ENCODE assay signal across 19 cellular contexts in genomic region chr10:67622506-67622905, GRCh38.
A peak's percentile ranks its signal among the peaks of the same experiment; 100 is the strongest.
DNase-seq lines count a peak whose midpoint lies in the region; ATAC-seq and TF ChIP-seq lines count a peak whose summit lies in the region.
"Had no signal": no experiment of that assay in that cellular context is flagged by ENCODE, and none has a peak within 500 bp of the region (broad histone marks: within the 10 kb centered on the region; RNA-seq: fewer than 3 reads in every experiment).

No MANE protein-coding gene starts in this region.

- POLR2A ChIA-PET in A673 (lab: Charles Lee; ENCODE audit: low non-redundant PET) = no interaction called here

- no peak overlapping the region for H3K9ac ChIP-seq in MM.1S (ENCODE audit: low read length)
- H3K9ac ChIP-seq in adipocyte (ENCODE audit: low read length) = no peak overlapping the region

- intact Hi-C loops in A673 (cut with micrococcal nuclease; ENCODE audit: unreplicated experiment) = no loop called here

- H3K9me3 ChIP-seq in A673 (ENCODE audit: low read depth, low read length, poor library complexity, severe bottlenecking) = no peaks in the 10 kb centered on the region
- no peaks in the 10 kb centered on the region for H3K9me3 ChIP-seq in MM.1S (replicated peaks; ENCODE audit: insufficient read depth, low read length)
- peaks cover 5% of the 10 kb centered on the region for H3K9me3 ChIP-seq in adipocyte (ENCODE audit: control insufficient read depth, low read length)
- H3K9me3 ChIP-seq: A549, HAP-1 had no signal

- H4K20me1 ChIP-seq in MM.1S (ENCODE audit: insufficient read depth, low read length) = no peaks in the 10 kb centered on the region

- H3K36me3 ChIP-seq in A673 (ENCODE audit: insufficient read depth, low read length, poor library complexity, severe bottlenecking) (no peaks in the 10 kb centered on the region), MM.1S (replicated peaks; ENCODE audit: insufficient read depth, low read length) (no peaks in the 10 kb centered on the region), adipocyte (ENCODE audit: control insufficient read depth, insufficient read depth, low read length, severe bottlenecking) (no peaks in the 10 kb centered on the region)
- H3K36me3 ChIP-seq: HAP-1 had no signal

- TF ChIP-seq CTCF in A673 (conservative IDR thresholded peaks at IDR 0.05; ENCODE audit: low read depth, low read length) = no peak
- TF ChIP-seq CTCF in MM.1S (IDR thresholded peaks at IDR 0.05; ENCODE audit: low read length) = no peak

- H3F3A ChIP-seq in MM.1S (ENCODE audit: insufficient read depth, low read length) = peaks cover 7% of the 10 kb centered on the region; the same call in 1 of the 2 replicates

- CTCF ChIA-PET in A673 (lab: Charles Lee) = no interaction called here

- no peaks in the 10 kb centered on the region for H3K9me2 ChIP-seq in MM.1S (replicated peaks; ENCODE audit: insufficient read depth, low read length)

- ATAC-seq in GM18909 (IDR thresholded peaks at IDR 0.05; ENCODE audit: poor library complexity, unreplicated experiment) (no peak), GM19023 (IDR thresholded peaks at IDR 0.05; ENCODE audit: unreplicated experiment) (no peak)
- ATAC-seq: A549 had no signal

- H3K79me2 ChIP-seq in MM.1S (ENCODE audit: low read length) = no peaks in the 10 kb centered on the region

- no peak overlapping the region for H3K4me3 ChIP-seq in A673 (ENCODE audit: low read depth, low read length, poor library complexity, severe bottlenecking)
- H3K4me3 ChIP-seq in MM.1S (ENCODE audit: low read length) = no peak overlapping the region
- no peak overlapping the region for H3K4me3 ChIP-seq in adipocyte (ENCODE audit: low read length)
- H3K4me3 ChIP-seq: A549, HAP-1 had no signal

- H3K4me2 ChIP-seq in MM.1S (ENCODE audit: low read depth, low read length) = peak overlapping the region; percentile 26; the same call in 1 of the 2 replicates
- H3K4me2 ChIP-seq: A549 had no signal

- H3K4me1 ChIP-seq in A673 (ENCODE audit: insufficient read depth, low read length, poor library complexity, severe bottlenecking) (peaks cover 8% of the 10 kb centered on the region), MM.1S (ENCODE audit: low read length) (peaks cover 6% of the 10 kb centered on the region; the same call in 1 of the 2 replicates), adipocyte (ENCODE audit: control insufficient read depth, insufficient read depth, low read length) (no peaks in the 10 kb centered on the region)
- H3K4me1 ChIP-seq: A549, HAP-1 had no signal

- H2AFZ ChIP-seq in MM.1S (ENCODE audit: low read length) = 0 out of 2 replicates have a peak overlapping the region, but pooled peaks have one; percentile 22

- BruUV-seq in A673 (replicated peaks; lab: Mats Ljungman, UMichigan) = no TSS peak

- H3K27me3 ChIP-seq in A673 (replicated peaks; ENCODE audit: insufficient read depth, low read depth, low read length, poor library complexity) = peaks cover 36% of the 10 kb centered on the region
- no peaks in the 10 kb centered on the region for H3K27me3 ChIP-seq in MM.1S (replicated peaks; ENCODE audit: insufficient read depth, low read length)
- H3K27me3 ChIP-seq in adipocyte (replicated peaks; ENCODE audit: control insufficient read depth, insufficient read depth, low read length) = no peaks in the 10 kb centered on the region

- DNase-seq in A673 (ENCODE audit: low spot score) (peak; percentile 75), MM.1S (no peak), adipocyte (ENCODE audit: low read depth) (peak; percentile 67), fibroblast of peridontal ligament (ENCODE audit: extremely low read depth) (peak; percentile 82)
- DNase-seq in activated T-cell treated with anti-CD3 and anti-CD28 coated beads, Interleukin-2, amount 50 U/mL, for 1 hour = no peak
- DNase-seq in activated CD8-positive, alpha-beta memory T cell treated with anti-CD3 and anti-CD28 coated beads for 24 hours = no peak
- DNase-seq: C1 segment of cervical spinal cord; CD4-positive, CD25-positive, alpha-beta regulatory T cell; CD8-positive, alpha-beta memory T cell; COR-L47; DMS 273 treated with DMSO at 0.1 percent for 48 hours; DMS53; DND-41; EL had no signal

- H3K27ac ChIP-seq in A673 (ENCODE audit: low read depth, low read length, poor library complexity, severe bottlenecking) (no peak overlapping the region), MM.1S (ENCODE audit: low read length) (peak overlapping the region; percentile 9; the same call in 1 of the 2 replicates)
- H3K27ac ChIP-seq: 22Rv1, A549 had no signal

Comparison
In these comparisons a context has a peak if more than half of its experiments do, and no peak if none do; other contexts are left out.
1. DNase-seq: peak in A673 (single experiment), adipocyte (single experiment) and fibroblast of peridontal ligament (single experiment); none in MM.1S (single experiment), activated T-cell treated with anti-CD3 and anti-CD28 coated beads, Interleukin-2, amount 50 U/mL, for 1 hour (single experiment) and activated CD8-positive, alpha-beta memory T cell treated with anti-CD3 and anti-CD28 coated beads for 24 hours (single experiment).